Comparison of ENCODE assay signal across 18 cellular contexts in the genomic region with DNA sequence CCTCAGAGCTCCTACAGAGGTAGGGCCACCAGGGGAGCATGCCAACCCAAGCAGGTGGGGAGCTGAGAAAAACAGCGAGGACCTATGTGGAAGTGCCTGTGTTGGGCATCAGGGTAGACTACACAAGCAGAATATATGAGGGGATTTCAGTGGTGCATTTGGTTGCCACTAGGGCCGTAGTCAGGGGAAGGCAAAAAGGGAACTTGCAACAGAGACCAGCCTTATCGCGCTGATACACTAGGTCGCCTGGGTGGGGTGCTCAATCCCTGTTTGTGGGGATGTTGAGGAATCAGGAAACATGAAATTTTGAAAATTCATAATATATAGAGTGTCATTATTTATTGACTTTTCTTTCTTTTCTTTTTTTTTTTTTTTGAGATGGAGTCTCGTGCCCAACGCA.
DNase-seq lines count a peak whose midpoint lies in the region; ATAC-seq and TF ChIP-seq lines count a peak whose summit lies in the region.
"Had no signal": no experiment of that assay in that cellular context is flagged by ENCODE, and none has a peak within 500 bp of the region (broad histone marks: within the 10 kb centered on the region; RNA-seq: fewer than 3 reads in every experiment).

No MANE protein-coding gene starts in this region.

- no peaks in the 10 kb centered on the region for H3K36me3 ChIP-seq in endodermal cell (ENCODE audit: control insufficient read depth, insufficient read depth, low read length)
- H3K36me3 ChIP-seq in upper lobe of right lung, result no peaks in the 10 kb centered on the region
- H3K36me3 ChIP-seq: ovary had no signal

- H3K4me1 ChIP-seq in endodermal cell (ENCODE audit: control insufficient read depth, insufficient read depth, low read length) (no peaks in the 10 kb centered on the region), upper lobe of right lung (no peaks in the 10 kb centered on the region)
- H3K4me1 ChIP-seq: Caco-2, foreskin keratinocyte had no signal

- H3K4me3 ChIP-seq in endodermal cell (ENCODE audit: low read length), result no peak overlapping the region
- no peak overlapping the region for H3K4me3 ChIP-seq in upper lobe of right lung
- H3K4me3 ChIP-seq: ovary, smooth muscle cell had no signal

- H3K27ac Mint-ChIP-seq in endodermal cell, result no peak overlapping the region
- H3K27ac Mint-ChIP-seq: brain, mesothelial cell of epicardium had no signal

- H3K9me3 ChIP-seq in endodermal cell (ENCODE audit: control insufficient read depth, low read length), result no peaks in the 10 kb centered on the region
- H3K9me3 ChIP-seq in upper lobe of right lung, result no peaks in the 10 kb centered on the region
- H3K9me3 ChIP-seq: Caco-2, ovary had no signal

- H3K4me1 Mint-ChIP-seq in endodermal cell, result peaks cover 3% of the 10 kb centered on the region

- no peaks in the 10 kb centered on the region for H3K9me3 Mint-ChIP-seq in endodermal cell
- H3K9me3 Mint-ChIP-seq: brain, mesothelial cell of epicardium had no signal

- no peak overlapping the region for H3K9ac ChIP-seq in endodermal cell (ENCODE audit: extremely low read depth, low read length, poor library complexity, severe bottlenecking)

- H3K27me3 Mint-ChIP-seq in endodermal cell (ENCODE audit: insufficient read depth), result no peaks in the 10 kb centered on the region
- H3K27me3 Mint-ChIP-seq: brain had no signal

- H3K27ac ChIP-seq in endodermal cell (ENCODE audit: low read depth, low read length) (no peak overlapping the region), upper lobe of right lung (no peak overlapping the region), caudate nucleus (ENCODE audit: low read depth, low read length) (no peak overlapping the region)
- H3K27ac ChIP-seq: foreskin keratinocyte, ovary, VCaP had no signal

- peak; percentile 12 for DNase-seq in SKM-1 treated with dmso at 0.1 percent for 144 hours (lab: John Stamatoyannopoulos, UW; ENCODE audit: unreplicated experiment)
- DNase-seq in SKM-1 (lab: John Stamatoyannopoulos, UW; ENCODE audit: unreplicated experiment), result no peak
- peak; percentile 46 for DNase-seq in NOMO-1 treated with DMSO at 0.1 percent for 48 hours (lab: John Stamatoyannopoulos, UW; ENCODE audit: unreplicated experiment)
- peak; percentile 54 for DNase-seq in endodermal cell
- DNase-seq in upper lobe of right lung, result no peak
- no peak for DNase-seq in caudate nucleus (lab: John Stamatoyannopoulos, UW)
- DNase-seq: activated naive CD4-positive, alpha-beta T cell treated with Interleukin-2 at 50 U/mL for 16 hours; Caco-2; foreskin keratinocyte; NCI-H187 treated with DMSO at 0.1 percent for 48 hours; ovary; SHP77 had no signal

- ATAC-seq in upper lobe of right lung, result peak; percentile 85
- ATAC-seq in GM21786 (IDR thresholded peaks at IDR 0.05; ENCODE audit: unreplicated experiment), result no peak
- ATAC-seq in HG02981 (IDR thresholded peaks at IDR 0.05; ENCODE audit: unreplicated experiment), result no peak
- ATAC-seq: foreskin keratinocyte had no signal

- intact Hi-C loops in upper lobe of right lung (cut with DNase I), result no loop called here

- no peaks in the 10 kb centered on the region for H3K36me3 Mint-ChIP-seq in endodermal cell (ENCODE audit: low read depth)
- H3K36me3 Mint-ChIP-seq: brain, mesothelial cell of epicardium had no signal

- H3K4me3 Mint-ChIP-seq in endodermal cell, result no peak overlapping the region
- H3K4me3 Mint-ChIP-seq: brain, mesothelial cell of epicardium had no signal

- H3K27me3 ChIP-seq in endodermal cell (ENCODE audit: control insufficient read depth, insufficient read depth, low read length, poor library complexity, severe bottlenecking), result no peaks in the 10 kb centered on the region
- H3K27me3 ChIP-seq in upper lobe of right lung, result no peaks in the 10 kb centered on the region
- H3K27me3 ChIP-seq: foreskin keratinocyte, ovary had no signal

- TF ChIP-seq CTCF in endodermal cell (conservative IDR thresholded peaks at IDR 0.05), result peak; percentile 50
- no peak for TF ChIP-seq CTCF in upper lobe of right lung (IDR thresholded peaks at IDR 0.05)

- WGBS in endodermal cell (ENCODE audit: insufficient coverage in 1 of 2, insufficient read length in 1 of 2), 2 experiments, result 94 to 100% methylated on average over 2 to 7 of the region's 7 CpGs

Comparison
In these comparisons a context has a peak if more than half of its experiments do, and no peak if none do; other contexts are left out.
1. DNase-seq: peak in SKM-1 treated with dmso at 0.1 percent for 144 hours (single experiment), NOMO-1 treated with DMSO at 0.1 percent for 48 hours (single experiment) and endodermal cell (single experiment); none in SKM-1 (single experiment), upper lobe of right lung (single experiment) and caudate nucleus (0 of 61).